Comparison of ENCODE assay signal across 28 cellular contexts in genomic region chr1:209854196-209854595, GRCh38.
A peak's percentile ranks its signal among the peaks of the same experiment; 100 is the strongest.
DNase-seq lines count a peak whose midpoint lies in the region; ATAC-seq, FAIRE-seq and TF ChIP-seq lines count a peak whose summit lies in the region.
"Had no signal": no experiment of that assay in that cellular context is flagged by ENCODE, and none has a peak within 500 bp of the region (broad histone marks: within the 10 kb centered on the region; RNA-seq: fewer than 3 reads in every experiment).

No MANE protein-coding gene starts in this region.

- no peak overlapping the region for H3K4me3 ChIP-seq in AG10803 (ENCODE audit: low read length)
- H3K4me3 ChIP-seq: GM12878, heart right ventricle, lower lobe of right lung, ovary, upper lobe of left lung had no signal

- DNase-seq in AG10803 (ENCODE audit: low read depth) (peak; percentile 40), DMS 273 (lab: John Stamatoyannopoulos, UW; ENCODE audit: unreplicated experiment) (peak; percentile 83), inferior parietal cortex (ENCODE audit: extremely low spot score) (peak; percentile 71), RCC 7860 (ENCODE audit: low spot score) (no peak), C1 segment of cervical spinal cord (lab: John Stamatoyannopoulos, UW) (no peak)
- no peak for DNase-seq in activated naive CD8-positive, alpha-beta T cell treated with anti-CD3 and anti-CD28 coated beads, Interleukin-2, amount 50 U/mL, for 24 hours
- DNase-seq: ACHN; activated CD4-positive, alpha-beta T cell treated with anti-CD3 and anti-CD28 coated beads, Interleukin-2, amount 10 ng/mL, durations not matched to agents 7 days and 5 days; activated naive CD4-positive, alpha-beta T cell treated with anti-CD3 and anti-CD28 coated beads, Interleukin-2, amount 50 U/mL, for 16 hours; activated T-cell treated with anti-CD3 and anti-CD28 coated beads, Interleukin-2, amount 50 U/mL, for 72 hours; Calu3; effector CD8-positive, alpha-beta T cell; heart right ventricle; kidney glomerular epithelial cell; lower lobe of right lung; natural killer cell; NCI-H1417 treated with DMSO at 0.1 percent for 48 hours; ovary; SIG-M5; small intestine; upper lobe of left lung had no signal

- H3K27ac Mint-ChIP-seq in activated naive CD8-positive, alpha-beta T cell treated with anti-CD3 and anti-CD28 coated beads, Interleukin-2, amount 50 U/mL, for 24 hours: peak overlapping the region; percentile 19
- H3K27ac Mint-ChIP-seq: activated CD4-positive, alpha-beta T cell treated with anti-CD3 and anti-CD28 coated beads, Interleukin-2, amount 10 ng/mL, durations not matched to agents 7 days and 5 days; natural killer cell; WTC11 had no signal

- TF ChIP-seq CTCF in AG10803 (conservative IDR thresholded peaks at IDR 0.05; ENCODE audit: low read length): no peak

- no peak overlapping the region for H3K4me3 Mint-ChIP-seq in activated naive CD8-positive, alpha-beta T cell treated with anti-CD3 and anti-CD28 coated beads, Interleukin-2, amount 50 U/mL, for 24 hours
- H3K4me3 Mint-ChIP-seq: activated CD4-positive, alpha-beta T cell treated with anti-CD3 and anti-CD28 coated beads, Interleukin-2, amount 10 ng/mL, durations not matched to agents 7 days and 5 days; activated T-cell treated with anti-CD3 and anti-CD28 coated beads, Interleukin-2, amount 50 U/mL, for 72 hours; central memory CD8-positive, alpha-beta T cell; natural killer cell; WTC11 had no signal

- no peaks in the 10 kb centered on the region for H3K27me3 Mint-ChIP-seq in activated naive CD8-positive, alpha-beta T cell treated with anti-CD3 and anti-CD28 coated beads, Interleukin-2, amount 50 U/mL, for 24 hours
- H3K27me3 Mint-ChIP-seq: activated CD4-positive, alpha-beta T cell treated with anti-CD3 and anti-CD28 coated beads, Interleukin-2, amount 10 ng/mL, durations not matched to agents 7 days and 5 days; central memory CD8-positive, alpha-beta T cell had no signal

- H3K36me3 Mint-ChIP-seq in activated naive CD8-positive, alpha-beta T cell treated with anti-CD3 and anti-CD28 coated beads, Interleukin-2, amount 50 U/mL, for 24 hours (ENCODE audit: low read depth): peaks cover 39% of the 10 kb centered on the region

- H3K4me1 Mint-ChIP-seq in activated naive CD8-positive, alpha-beta T cell treated with anti-CD3 and anti-CD28 coated beads, Interleukin-2, amount 50 U/mL, for 24 hours: peaks cover 5% of the 10 kb centered on the region
- H3K4me1 Mint-ChIP-seq: WTC11 had no signal

- no peak for ATAC-seq in activated naive CD8-positive, alpha-beta T cell treated with anti-CD3 and anti-CD28 coated beads, Interleukin-2, amount 50 U/mL, for 24 hours
- ATAC-seq in GM18907 (IDR thresholded peaks at IDR 0.05; ENCODE audit: unreplicated experiment): no peak
- ATAC-seq in GM21786 (IDR thresholded peaks at IDR 0.05; ENCODE audit: unreplicated experiment): no peak
- ATAC-seq: activated T-cell treated with anti-CD3 and anti-CD28 coated beads, Interleukin-2, amount 50 U/mL, for 72 hours; GM12878; heart right ventricle; lower lobe of right lung; natural killer cell; Panc1; WTC11 had no signal

- H3K9me3 Mint-ChIP-seq in activated naive CD8-positive, alpha-beta T cell treated with anti-CD3 and anti-CD28 coated beads, Interleukin-2, amount 50 U/mL, for 24 hours: no peaks in the 10 kb centered on the region
- H3K9me3 Mint-ChIP-seq: activated CD4-positive, alpha-beta T cell treated with anti-CD3 and anti-CD28 coated beads, Interleukin-2, amount 10 ng/mL, durations not matched to agents 7 days and 5 days; activated T-cell treated with anti-CD3 and anti-CD28 coated beads, Interleukin-2, amount 50 U/mL, for 72 hours; central memory CD8-positive, alpha-beta T cell; natural killer cell had no signal

- FAIRE-seq in RCC 7860 (lab: Jason Lieb, UNC): no peak
- FAIRE-seq: astrocyte, GM12878, small intestine had no signal

Comparison
In these comparisons a context has a peak if more than half of its experiments do, and no peak if none do; other contexts are left out.
1. DNase-seq: peak in AG10803 (single experiment), DMS 273 (single experiment) and inferior parietal cortex (single experiment); none in activated naive CD8-positive, alpha-beta T cell treated with anti-CD3 and anti-CD28 coated beads, Interleukin-2, amount 50 U/mL, for 24 hours (single experiment), RCC 7860 (single experiment) and C1 segment of cervical spinal cord (0 of 14).